Comparison of ENCODE assay signal across 16 cellular contexts in genomic region chr6:168181316-168181715, GRCh38.
DNase-seq lines count a peak whose midpoint lies in the region; ATAC-seq and FAIRE-seq lines count a peak whose summit lies in the region.
"Had no signal": no experiment of that assay in that cellular context is flagged by ENCODE, and none has a peak within 500 bp of the region (broad histone marks: within the 10 kb centered on the region; RNA-seq: fewer than 3 reads in every experiment).

No MANE protein-coding gene starts in this region.

- no peaks in the 10 kb centered on the region; the same call in 1 of the 2 replicates for H3K27me3 ChIP-seq in H7 (ENCODE audit: control insufficient read depth, insufficient read depth, low read length)
- peaks cover 16% of the 10 kb centered on the region for H3K27me3 ChIP-seq in SJCRH30

- no peaks in the 10 kb centered on the region for H3K27me3 Mint-ChIP-seq in activated CD8-positive, alpha-beta memory T cell treated with anti-CD3 and anti-CD28 coated beads, Interleukin-2, amount 10 ng/mL, durations not matched to agents 7 days and 5 days

- H3K36me3 Mint-ChIP-seq in activated CD8-positive, alpha-beta memory T cell treated with anti-CD3 and anti-CD28 coated beads, Interleukin-2, amount 10 ng/mL, durations not matched to agents 7 days and 5 days, result no peaks in the 10 kb centered on the region

- DNase-seq in activated CD8-positive, alpha-beta memory T cell treated with anti-CD3 and anti-CD28 coated beads, Interleukin-2, amount 10 ng/mL, durations not matched to agents 7 days and 5 days, result peak; percentile 16
- no peak for DNase-seq in activated CD8-positive, alpha-beta memory T cell treated with anti-CD3 and anti-CD28 coated beads for 24 hours
- DNase-seq in H7, result peak; percentile 39
- DNase-seq in islet precursor cell, result peak; percentile 28
- no peak for DNase-seq in urothelium cell line (ENCODE audit: low spot score)
- DNase-seq in stimulated activated CD4-positive, alpha-beta T cell treated with anti-CD3 and anti-CD28 coated beads, Interleukin-15, amount 100 ng/mL, for 24 hours, result no peak
- no peak for DNase-seq in SJCRH30
- DNase-seq: AML-193; C1 segment of cervical spinal cord; CD4-positive, alpha-beta T cell; DMS 273 treated with DMSO at 0.1 percent for 48 hours; DMS79 had no signal

- no peak overlapping the region for H3K4me3 Mint-ChIP-seq in activated CD8-positive, alpha-beta memory T cell treated with anti-CD3 and anti-CD28 coated beads, Interleukin-2, amount 10 ng/mL, durations not matched to agents 7 days and 5 days
- H3K4me3 Mint-ChIP-seq: CD4-positive, alpha-beta T cell had no signal

- H3K9me3 Mint-ChIP-seq in activated CD8-positive, alpha-beta memory T cell treated with anti-CD3 and anti-CD28 coated beads, Interleukin-2, amount 10 ng/mL, durations not matched to agents 7 days and 5 days (ENCODE audit: low read depth), result no peaks in the 10 kb centered on the region
- H3K9me3 Mint-ChIP-seq: CD4-positive, alpha-beta T cell had no signal

- no peaks in the 10 kb centered on the region for H3K9me3 ChIP-seq in SJCRH30 (replicated peaks)

- H3K36me3 ChIP-seq in H7 (replicated peaks; ENCODE audit: control insufficient read depth, insufficient read depth, low read length) (no peaks in the 10 kb centered on the region), SJCRH30 (no peaks in the 10 kb centered on the region)

- no peaks in the 10 kb centered on the region for H3K4me1 Mint-ChIP-seq in activated CD8-positive, alpha-beta memory T cell treated with anti-CD3 and anti-CD28 coated beads, Interleukin-2, amount 10 ng/mL, durations not matched to agents 7 days and 5 days

- H3K27ac ChIP-seq in SJCRH30, result no peak overlapping the region
- H3K27ac ChIP-seq: 22Rv1 had no signal

- no peak for ATAC-seq in activated CD8-positive, alpha-beta memory T cell treated with anti-CD3 and anti-CD28 coated beads, Interleukin-2, amount 10 ng/mL, durations not matched to agents 7 days and 5 days
- ATAC-seq: K562 had no signal

- H3K4me1 ChIP-seq in SJCRH30, result no peaks in the 10 kb centered on the region

- CTCF ChIA-PET in activated CD8-positive, alpha-beta memory T cell treated with anti-CD3 and anti-CD28 coated beads, Interleukin-2, amount 10 ng/mL, durations not matched to agents 7 days and 5 days (lab: Charles Lee), result no interaction called here

- no peak overlapping the region for H3K27ac Mint-ChIP-seq in activated CD8-positive, alpha-beta memory T cell treated with anti-CD3 and anti-CD28 coated beads, Interleukin-2, amount 10 ng/mL, durations not matched to agents 7 days and 5 days
- H3K27ac Mint-ChIP-seq: CD4-positive, alpha-beta T cell had no signal

- no peak for FAIRE-seq in urothelium cell line (lab: Jason Lieb, UNC)
- FAIRE-seq: GM12878, GM18507, K562 had no signal

- H3K4me3 ChIP-seq in H7 (ENCODE audit: insufficient read depth, low read depth, low read length), result no peak overlapping the region
- H3K4me3 ChIP-seq in SJCRH30, result no peak overlapping the region
- H3K4me3 ChIP-seq: GM12878, K562 had no signal

Comparison
In these comparisons a context has a peak if more than half of its experiments do, and no peak if none do; other contexts are left out.
1. DNase-seq: peak in activated CD8-positive, alpha-beta memory T cell treated with anti-CD3 and anti-CD28 coated beads, Interleukin-2, amount 10 ng/mL, durations not matched to agents 7 days and 5 days (single experiment), H7 (single experiment) and islet precursor cell (single experiment); none in activated CD8-positive, alpha-beta memory T cell treated with anti-CD3 and anti-CD28 coated beads for 24 hours (single experiment), urothelium cell line (single experiment), stimulated activated CD4-positive, alpha-beta T cell treated with anti-CD3 and anti-CD28 coated beads, Interleukin-15, amount 100 ng/mL, for 24 hours (single experiment) and SJCRH30 (0 of 2).